Comparison of ENCODE assay signal across 2 cellular contexts in the genomic region with DNA sequence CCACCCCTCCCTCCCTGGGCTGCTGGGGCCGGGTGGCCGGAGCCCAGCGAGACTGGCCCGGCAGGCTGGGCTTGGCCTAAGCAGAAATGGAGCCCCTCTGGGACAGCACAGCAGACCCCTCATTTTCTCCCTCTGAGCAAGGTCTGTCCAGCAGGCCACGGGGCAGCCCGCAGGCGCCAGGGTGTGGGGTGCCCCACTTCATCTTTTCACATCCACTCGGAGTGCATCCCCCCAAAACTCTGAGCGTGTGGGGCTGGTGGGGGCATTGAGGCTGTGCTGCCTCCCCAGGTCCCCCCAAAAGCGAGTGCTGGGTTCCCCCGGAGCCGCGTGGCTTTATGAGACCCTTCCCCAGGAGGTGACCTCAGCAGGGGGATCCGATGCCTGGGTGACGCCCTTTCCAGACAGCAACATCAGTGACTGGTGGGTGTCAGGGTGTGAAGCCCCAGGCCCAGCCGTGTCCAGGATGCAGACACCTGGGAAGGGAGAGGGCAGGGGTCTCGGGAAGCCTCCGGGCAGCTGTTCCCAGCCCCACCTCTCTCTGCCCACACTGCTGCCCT.
TF ChIP-seq lines count a peak whose summit lies in the region.

No MANE protein-coding gene starts in this region.

TF ChIP-seq in HepG2, 621 proteins besides CTCF, POLR2A, EP300 and RAD21:
- TF ChIP-seq ZNF274 (CRISPR knock-in tag; IDR thresholded peaks at IDR 0.05) (no peak), JDP2 (CRISPR knock-in tag; IDR thresholded peaks at IDR 0.05; ENCODE audit: borderline replicate concordance) (no peak), JUN (CRISPR knock-in tag; IDR thresholded peaks at IDR 0.05) (no peak), NFAT5 (CRISPR knock-in tag; IDR thresholded peaks at IDR 0.05) (no peak), PHF21A (CRISPR knock-in tag; IDR thresholded peaks at IDR 0.05) (no peak), ATF4 (CRISPR knock-in tag; IDR thresholded peaks at IDR 0.05) (no peak), ZNF598 (CRISPR knock-in tag; IDR thresholded peaks at IDR 0.05; ENCODE audit: borderline replicate concordance) (no peak), KLF6 (CRISPR knock-in tag; IDR thresholded peaks at IDR 0.05) (no peak), ARNTL (CRISPR knock-in tag; IDR thresholded peaks at IDR 0.05) (no peak), ZNF564 (CRISPR knock-in tag; IDR thresholded peaks at IDR 0.05) (no peak)
- TF ChIP-seq, protein P1, sequence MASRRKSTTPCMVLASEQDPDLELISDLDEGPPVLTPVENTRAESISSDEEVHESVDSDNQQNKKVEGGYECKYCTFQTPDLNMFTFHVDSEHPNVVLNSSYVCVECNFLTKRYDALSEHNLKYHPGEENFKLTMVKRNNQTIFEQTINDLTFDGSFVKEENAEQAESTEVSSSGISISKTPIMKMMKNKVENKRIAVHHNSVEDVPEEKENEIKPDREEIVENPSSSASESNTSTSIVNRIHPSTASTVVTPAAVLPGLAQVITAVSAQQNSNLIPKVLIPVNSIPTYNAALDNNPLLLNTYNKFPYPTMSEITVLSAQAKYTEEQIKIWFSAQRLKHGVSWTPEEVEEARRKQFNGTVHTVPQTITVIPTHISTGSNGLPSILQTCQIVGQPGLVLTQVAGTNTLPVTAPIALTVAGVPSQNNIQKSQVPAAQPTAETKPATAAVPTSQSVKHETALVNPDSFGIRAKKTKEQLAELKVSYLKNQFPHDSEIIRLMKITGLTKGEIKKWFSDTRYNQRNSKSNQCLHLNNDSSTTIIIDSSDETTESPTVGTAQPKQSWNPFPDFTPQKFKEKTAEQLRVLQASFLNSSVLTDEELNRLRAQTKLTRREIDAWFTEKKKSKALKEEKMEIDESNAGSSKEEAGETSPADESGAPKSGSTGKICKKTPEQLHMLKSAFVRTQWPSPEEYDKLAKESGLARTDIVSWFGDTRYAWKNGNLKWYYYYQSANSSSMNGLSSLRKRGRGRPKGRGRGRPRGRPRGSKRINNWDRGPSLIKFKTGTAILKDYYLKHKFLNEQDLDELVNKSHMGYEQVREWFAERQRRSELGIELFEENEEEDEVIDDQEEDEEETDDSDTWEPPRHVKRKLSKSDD (CRISPR knock-in tag; IDR thresholded peaks at IDR 0.05; ENCODE audit: low read depth): no peak

TF ChIP-seq in H1, 55 proteins besides CTCF, POLR2A, EP300 and RAD21:
- TF ChIP-seq TBP (IDR thresholded peaks at IDR 0.05; ENCODE audit: low read depth, low read length) (no peak), EGR1 (IDR thresholded peaks at IDR 0.05; ENCODE audit: borderline replicate concordance, low read depth, low read length) (no peak), BCL11A (IDR thresholded peaks at IDR 0.05; ENCODE audit: low read depth in 2 of 2, low read length in 2 of 2) (no peak), RBBP5 (IDR thresholded peaks at IDR 0.05; ENCODE audit: borderline replicate concordance, low read depth, low read length) (no peak), SP1 (IDR thresholded peaks at IDR 0.05; ENCODE audit: low read depth, low read length) (no peak), JUND (IDR thresholded peaks at IDR 0.05; ENCODE audit: low read length) (no peak), KDM1A (IDR thresholded peaks at IDR 0.05; ENCODE audit: borderline replicate concordance, low read length) (no peak), SRF (IDR thresholded peaks at IDR 0.05; ENCODE audit: low read depth, low read length) (no peak), RXRA (IDR thresholded peaks at IDR 0.05; ENCODE audit: insufficient read depth, low read depth, low read length) (no peak)
- TF ChIP-seq, protein P2, sequence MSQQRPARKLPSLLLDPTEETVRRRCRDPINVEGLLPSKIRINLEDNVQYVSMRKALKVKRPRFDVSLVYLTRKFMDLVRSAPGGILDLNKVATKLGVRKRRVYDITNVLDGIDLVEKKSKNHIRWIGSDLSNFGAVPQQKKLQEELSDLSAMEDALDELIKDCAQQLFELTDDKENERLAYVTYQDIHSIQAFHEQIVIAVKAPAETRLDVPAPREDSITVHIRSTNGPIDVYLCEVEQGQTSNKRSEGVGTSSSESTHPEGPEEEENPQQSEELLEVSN (IDR thresholded peaks at IDR 0.05): no peak
